Comparison of ENCODE assay signal across 8 cellular contexts in genomic region chr15:73992594-73992898, GRCh38. TPM values are rescaled to one million over a fixed set of nuclear protein-coding genes. Genes with fewer than 3 reads are reported as not detected.
DNase-seq lines count a peak whose midpoint lies in the region; ATAC-seq and TF ChIP-seq lines count a peak whose summit lies in the region.

No MANE protein-coding gene starts in this region.

- H3K36me3 ChIP-seq in BE2C (no peaks in the 10 kb centered on the region), KOPT-K1 (ENCODE audit: insufficient read depth, low read length) (peaks cover under 1% of the 10 kb centered on the region)

- H3K27ac Mint-ChIP-seq in central memory CD8-positive, alpha-beta T cell (ENCODE audit: low read depth), result peak overlapping the region; percentile 75
- peak overlapping the region; percentile 77 to 84 for H3K27ac Mint-ChIP-seq in natural killer cell treated with Interleukin-12 subunit alpha and Interleukin-12 subunit beta and Interleukin-15 and Interleukin-18, amount 100 ng/mL, for 72 hours

- peak overlapping the region; percentile 98 for H3K4me3 Mint-ChIP-seq in central memory CD8-positive, alpha-beta T cell
- peak overlapping the region; percentile 77 for H3K4me3 Mint-ChIP-seq in natural killer cell treated with Interleukin-12 subunit alpha and Interleukin-12 subunit beta and Interleukin-15 and Interleukin-18, amount 100 ng/mL, for 72 hours

- no peaks in the 10 kb centered on the region for H3K27me3 Mint-ChIP-seq in central memory CD8-positive, alpha-beta T cell
- H3K27me3 Mint-ChIP-seq in natural killer cell treated with Interleukin-12 subunit alpha and Interleukin-12 subunit beta and Interleukin-15 and Interleukin-18, amount 100 ng/mL, for 72 hours, result no peaks in the 10 kb centered on the region

- H3K4me3 ChIP-seq in BE2C (ENCODE audit: low read depth, low read length), result peak overlapping the region; percentile 53

- peak overlapping the region; percentile 69 for H3K27ac ChIP-seq in KOPT-K1 (ENCODE audit: low read depth, low read length, poor library complexity, severe bottlenecking)

- H3K9me3 ChIP-seq in BE2C (no peaks in the 10 kb centered on the region), KOPT-K1 (ENCODE audit: insufficient read depth, low read length, poor library complexity, severe bottlenecking) (no peaks in the 10 kb centered on the region)

- H3K4me1 Mint-ChIP-seq in central memory CD8-positive, alpha-beta T cell, result peaks cover 51% of the 10 kb centered on the region
- peaks cover 31 to 41% of the 10 kb centered on the region in 2 donors for H3K4me1 Mint-ChIP-seq in natural killer cell treated with Interleukin-12 subunit alpha and Interleukin-12 subunit beta and Interleukin-15 and Interleukin-18, amount 100 ng/mL, for 72 hours (ENCODE audit: low read depth in 2 of 2)

- ATAC-seq in central memory CD8-positive, alpha-beta T cell (replicated peaks; ENCODE audit: extremely low read depth, poor library complexity, severe bottlenecking), result no peak
- no peak for ATAC-seq in natural killer cell treated with Interleukin-12 subunit alpha and Interleukin-12 subunit beta and Interleukin-15 and Interleukin-18, amount 100 ng/mL, for 72 hours
- no peak for ATAC-seq in GM18520 (IDR thresholded peaks at IDR 0.05; ENCODE audit: unreplicated experiment)
- no peak for ATAC-seq in GM18868 (IDR thresholded peaks at IDR 0.05; ENCODE audit: unreplicated experiment)
- ATAC-seq in GM18867 (IDR thresholded peaks at IDR 0.05; ENCODE audit: unreplicated experiment), result no peak

- no peak for TF ChIP-seq CTCF in BE2C (IDR thresholded peaks at IDR 0.05; ENCODE audit: low read depth, low read length)

- peaks cover 4% of the 10 kb centered on the region; the same call in 1 of the 2 replicates for H3K4me1 ChIP-seq in BE2C

- H3K9me3 Mint-ChIP-seq in central memory CD8-positive, alpha-beta T cell, result no peaks in the 10 kb centered on the region
- H3K9me3 Mint-ChIP-seq in natural killer cell treated with Interleukin-12 subunit alpha and Interleukin-12 subunit beta and Interleukin-15 and Interleukin-18, amount 100 ng/mL, for 72 hours, result no peaks in the 10 kb centered on the region

- peaks cover 6% of the 10 kb centered on the region for H3K36me3 Mint-ChIP-seq in central memory CD8-positive, alpha-beta T cell (ENCODE audit: insufficient read depth)
- no peaks in the 10 kb centered on the region for H3K36me3 Mint-ChIP-seq in natural killer cell treated with Interleukin-12 subunit alpha and Interleukin-12 subunit beta and Interleukin-15 and Interleukin-18, amount 100 ng/mL, for 72 hours

- no peak for DNase-seq in BE2C
- no peak for DNase-seq in central memory CD8-positive, alpha-beta T cell (ENCODE audit: low spot score in 2 of 2)
- no peak for DNase-seq in natural killer cell treated with Interleukin-12 subunit alpha and Interleukin-12 subunit beta and Interleukin-15 and Interleukin-18, amount 100 ng/mL, for 72 hours (ENCODE audit: low spot score)
- no peak for DNase-seq in occipital lobe (lab: John Stamatoyannopoulos, UW)

- H3K27me3 ChIP-seq in BE2C, result no peaks in the 10 kb centered on the region

RNA-seq across cellular contexts. Expression of gene STOML1, which starts 0.5 kb away (rescaled TPM):
- 41.5 TPM for polyA plus RNA-seq in BE2C (2012; ENCODE audit: insufficient read depth, insufficient read length, low read depth)
- 10 to 100 TPM; 14.3 to 17.9 TPM for total RNA-seq in natural killer cell treated with Interleukin-12 subunit alpha and Interleukin-12 subunit beta and Interleukin-15 and Interleukin-18, amount 100 ng/mL, for 72 hours
- total RNA-seq in occipital lobe, result 23.4 TPM

RNA-seq across cellular contexts. Expression of gene PML, which starts 2.0 kb away (rescaled TPM):
- polyA plus RNA-seq in BE2C (2012; ENCODE audit: insufficient read depth, insufficient read length, low read depth), result 54.6 TPM
- 10 to 100 TPM; 62.6 to 72.3 TPM for total RNA-seq in natural killer cell treated with Interleukin-12 subunit alpha and Interleukin-12 subunit beta and Interleukin-15 and Interleukin-18, amount 100 ng/mL, for 72 hours
- total RNA-seq in occipital lobe, result 6.4 TPM
